In the genomic region with DNA sequence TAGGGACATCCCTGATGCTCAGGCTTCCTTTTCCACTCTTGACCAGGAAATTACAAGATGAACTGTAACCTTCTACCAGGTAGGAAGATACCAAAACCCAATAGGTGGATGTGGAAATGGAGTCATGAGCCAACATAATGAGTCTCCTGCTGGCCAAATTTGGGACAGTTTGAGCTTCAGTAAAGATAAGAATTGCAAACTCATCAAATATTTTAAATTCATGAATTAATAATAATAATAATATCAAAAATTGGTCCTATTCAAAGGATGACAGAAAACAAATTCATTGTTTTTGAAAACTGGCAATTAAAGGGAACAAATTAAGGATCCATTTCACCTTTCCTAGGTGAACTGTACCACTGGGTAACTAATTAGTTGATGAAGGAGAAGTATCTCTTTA, we compare ENCODE assay signal across 1 cellular context.
TF ChIP-seq lines count a peak whose summit lies in the region.

No MANE protein-coding gene starts in this region.

TF ChIP-seq in HepG2, 621 proteins besides CTCF, POLR2A, EP300 and RAD21 (continued from another document):
- TF ChIP-seq ZNF263 (CRISPR knock-in tag; IDR thresholded peaks at IDR 0.05): no peak
- TF ChIP-seq ZEB1 (IDR thresholded peaks at IDR 0.05; ENCODE audit: insufficient replicate concordance, low read depth): no peak
- TF ChIP-seq, protein P1, sequence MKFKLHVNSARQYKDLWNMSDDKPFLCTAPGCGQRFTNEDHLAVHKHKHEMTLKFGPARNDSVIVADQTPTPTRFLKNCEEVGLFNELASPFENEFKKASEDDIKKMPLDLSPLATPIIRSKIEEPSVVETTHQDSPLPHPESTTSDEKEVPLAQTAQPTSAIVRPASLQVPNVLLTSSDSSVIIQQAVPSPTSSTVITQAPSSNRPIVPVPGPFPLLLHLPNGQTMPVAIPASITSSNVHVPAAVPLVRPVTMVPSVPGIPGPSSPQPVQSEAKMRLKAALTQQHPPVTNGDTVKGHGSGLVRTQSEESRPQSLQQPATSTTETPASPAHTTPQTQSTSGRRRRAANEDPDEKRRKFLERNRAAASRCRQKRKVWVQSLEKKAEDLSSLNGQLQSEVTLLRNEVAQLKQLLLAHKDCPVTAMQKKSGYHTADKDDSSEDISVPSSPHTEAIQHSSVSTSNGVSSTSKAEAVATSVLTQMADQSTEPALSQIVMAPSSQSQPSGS (CRISPR knock-in tag; IDR thresholded peaks at IDR 0.05): no peak
